Comparison of ENCODE assay signal across 12 cellular contexts in the genomic region with DNA sequence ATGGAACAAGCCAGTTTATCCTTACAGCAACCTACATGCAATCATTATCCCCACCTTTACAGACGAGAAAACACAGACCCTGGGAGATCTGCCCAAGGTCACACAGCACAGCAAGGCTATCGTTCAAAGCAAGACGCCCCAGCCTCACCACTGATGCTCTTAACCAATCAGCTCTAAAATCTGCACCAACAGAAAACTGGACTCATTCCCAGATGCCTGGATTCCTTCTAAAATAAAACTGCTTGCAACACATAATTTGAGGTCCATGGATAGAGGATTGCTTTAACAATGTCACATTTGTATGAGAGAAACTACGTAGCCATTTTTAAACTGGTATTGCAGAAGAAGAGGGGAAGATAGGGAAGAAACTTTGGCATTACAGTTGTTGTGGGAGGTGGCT.
DNase-seq lines count a peak whose midpoint lies in the region; ATAC-seq and TF ChIP-seq lines count a peak whose summit lies in the region.
"Had no signal": no experiment of that assay in that cellular context is flagged by ENCODE, and none has a peak within 500 bp of the region (broad histone marks: within the 10 kb centered on the region; RNA-seq: fewer than 3 reads in every experiment).

No MANE protein-coding gene starts in this region.

- intact Hi-C loops in dendritic cell treated with granulocyte-macrophage colony-stimulating factor and Interleukin-4, amounts not matched to agents 40 ng/mL and 50 ng/mL, for 4 days (cut with micrococcal nuclease) = no loop called here

- H3K4me1 Mint-ChIP-seq in dendritic cell treated with granulocyte-macrophage colony-stimulating factor and Interleukin-4, amounts not matched to agents 40 ng/mL and 50 ng/mL, for 4 days (ENCODE audit: low read depth) = peaks cover 100% of the 10 kb centered on the region
- H3K4me1 Mint-ChIP-seq in nephron = peaks cover 48% of the 10 kb centered on the region

- ATAC-seq in GM21515 (IDR thresholded peaks at IDR 0.05; ENCODE audit: unreplicated experiment) = no peak
- no peak for ATAC-seq in GM19397 (IDR thresholded peaks at IDR 0.05; ENCODE audit: unreplicated experiment)

- H3K4me3 Mint-ChIP-seq in dendritic cell treated with granulocyte-macrophage colony-stimulating factor and Interleukin-4, amounts not matched to agents 40 ng/mL and 50 ng/mL, for 4 days = no peak overlapping the region
- H3K4me3 Mint-ChIP-seq in nephron = peak overlapping the region in 1 of 3 experiments; percentile 0

- no peak for DNase-seq in LoVo (ENCODE audit: low spot score)
- DNase-seq in DMS53 treated with DMSO at 0.1 percent for 48 hours (lab: John Stamatoyannopoulos, UW; ENCODE audit: unreplicated experiment) = no peak
- DNase-seq: esophagus squamous epithelium, kidney glomerular epithelial cell, NCI-H748 treated with DMSO at 0.1 percent for 48 hours had no signal

- H3K27ac Mint-ChIP-seq in dendritic cell treated with granulocyte-macrophage colony-stimulating factor and Interleukin-4, amounts not matched to agents 40 ng/mL and 50 ng/mL, for 4 days = peak overlapping the region; percentile 94
- peak overlapping the region; percentile 24 to 87 (median 74) for H3K27ac Mint-ChIP-seq in nephron

- H3K27ac ChIP-seq in BLaER1 treated with 17β-estradiol and CSF1 and Interleukin-3, amounts not matched to agents 10 nM and 100 nM = peak overlapping the region in 2 of 11 experiments; percentile 4 to 92; a peak in 3 of 22 replicates
- H3K27ac ChIP-seq in OCI-LY3 (ENCODE audit: low read length) = peak overlapping the region; percentile 91; the same call in 1 of the 2 replicates
- H3K27ac ChIP-seq: cardiac muscle cell had no signal

- no peak for TF ChIP-seq CTCF in OCI-LY3 (IDR thresholded peaks at IDR 0.05; ENCODE audit: low read depth, low read length)
- TF ChIP-seq CTCF in nephron (IDR thresholded peaks at IDR 0.05; ENCODE audit: unreplicated experiment in 3 of 3) = no peak

- peaks cover 99% of the 10 kb centered on the region for H3K79me2 ChIP-seq in OCI-LY3 (ENCODE audit: low read length)

- peaks cover 21 to 100% (median 93%) of the 10 kb centered on the region in 11 experiments; a peak in 21 of 22 replicates for H4K20me1 ChIP-seq in BLaER1 treated with 17β-estradiol and CSF1 and Interleukin-3, amounts not matched to agents 10 nM and 100 nM
- H4K20me1 ChIP-seq in OCI-LY3 (ENCODE audit: insufficient read depth, low read length) = peaks cover 68% of the 10 kb centered on the region

- H3K27me3 ChIP-seq in BLaER1 treated with 17β-estradiol and CSF1 and Interleukin-3, amounts not matched to agents 10 nM and 100 nM = peaks cover 0 to 5% (median 0%) of the 10 kb centered on the region in 11 experiments; a peak in 5 of 22 replicates
- H3K27me3 ChIP-seq in OCI-LY3 (ENCODE audit: low read depth, low read length) = no peaks in the 10 kb centered on the region
- H3K27me3 ChIP-seq: cardiac muscle cell, esophagus squamous epithelium had no signal

- H3K9me3 Mint-ChIP-seq in dendritic cell treated with granulocyte-macrophage colony-stimulating factor and Interleukin-4, amounts not matched to agents 40 ng/mL and 50 ng/mL, for 4 days = peaks cover 19% of the 10 kb centered on the region
- no peaks in the 10 kb centered on the region for H3K9me3 Mint-ChIP-seq in nephron

- peaks cover 65 to 100% (median 93%) of the 10 kb centered on the region in 10 experiments for H3K4me1 ChIP-seq in BLaER1 treated with 17β-estradiol and CSF1 and Interleukin-3, amounts not matched to agents 10 nM and 100 nM
- peaks cover 61% of the 10 kb centered on the region for H3K4me1 ChIP-seq in OCI-LY3 (ENCODE audit: low read length)

- no peaks in the 10 kb centered on the region for H3K27me3 Mint-ChIP-seq in dendritic cell treated with granulocyte-macrophage colony-stimulating factor and Interleukin-4, amounts not matched to agents 40 ng/mL and 50 ng/mL, for 4 days
- peaks cover 14% of the 10 kb centered on the region for H3K27me3 Mint-ChIP-seq in nephron (ENCODE audit: low read depth)

- H3K9ac ChIP-seq in BLaER1 treated with 17β-estradiol and CSF1 and Interleukin-3, amounts not matched to agents 10 nM and 100 nM = peak overlapping the region in 1 of 11 experiments; percentile 32; a peak in 1 of 22 replicates
- H3K9ac ChIP-seq in OCI-LY3 (ENCODE audit: low read length) = no peak overlapping the region

- H2AFZ ChIP-seq in OCI-LY3 (ENCODE audit: low read depth, low read length) = no peak overlapping the region

- peaks cover 0 to 94% (median 84%) of the 10 kb centered on the region in 11 experiments; a peak in 18 of 22 replicates for H3K36me3 ChIP-seq in BLaER1 treated with 17β-estradiol and CSF1 and Interleukin-3, amounts not matched to agents 10 nM and 100 nM
- H3K36me3 ChIP-seq in OCI-LY3 (replicated peaks; ENCODE audit: low read depth, low read length) = peaks cover 97% of the 10 kb centered on the region
- H3K36me3 ChIP-seq: cardiac muscle cell, esophagus squamous epithelium had no signal

- peak overlapping the region in 3 of 10 experiments; percentile 2 to 43 (median 13); a peak in 5 of 20 replicates for H3K4me3 ChIP-seq in BLaER1 treated with 17β-estradiol and CSF1 and Interleukin-3, amounts not matched to agents 10 nM and 100 nM
- no peak overlapping the region for H3K4me3 ChIP-seq in OCI-LY3 (ENCODE audit: low read length)
- H3K4me3 ChIP-seq: cardiac muscle cell, esophagus squamous epithelium had no signal

- H3K36me3 Mint-ChIP-seq in dendritic cell treated with granulocyte-macrophage colony-stimulating factor and Interleukin-4, amounts not matched to agents 40 ng/mL and 50 ng/mL, for 4 days (ENCODE audit: low read depth) = peaks cover 100% of the 10 kb centered on the region
- peaks cover 33% of the 10 kb centered on the region for H3K36me3 Mint-ChIP-seq in nephron (ENCODE audit: low read depth)

- H3K4me2 ChIP-seq in BLaER1 treated with 17β-estradiol and CSF1 and Interleukin-3, amounts not matched to agents 10 nM and 100 nM = peak overlapping the region in 9 of 11 experiments; percentile 45 to 99 (median 94); a peak in 15 of 22 replicates
- no peak overlapping the region for H3K4me2 ChIP-seq in OCI-LY3 (ENCODE audit: low read length)

- H3K9me3 ChIP-seq in BLaER1 treated with 17β-estradiol and CSF1 and Interleukin-3, amounts not matched to agents 10 nM and 100 nM (replicated peaks in 1 of 11) = peaks cover 0 to 51% (median 15%) of the 10 kb centered on the region in 11 experiments; a peak in 17 of 22 replicates
- H3K9me3 ChIP-seq in OCI-LY3 (ENCODE audit: insufficient read depth, low read length) = peaks cover 36% of the 10 kb centered on the region
- H3K9me3 ChIP-seq: esophagus squamous epithelium had no signal
